ENCODE assay signal across 8 cellular contexts in the genomic region with DNA sequence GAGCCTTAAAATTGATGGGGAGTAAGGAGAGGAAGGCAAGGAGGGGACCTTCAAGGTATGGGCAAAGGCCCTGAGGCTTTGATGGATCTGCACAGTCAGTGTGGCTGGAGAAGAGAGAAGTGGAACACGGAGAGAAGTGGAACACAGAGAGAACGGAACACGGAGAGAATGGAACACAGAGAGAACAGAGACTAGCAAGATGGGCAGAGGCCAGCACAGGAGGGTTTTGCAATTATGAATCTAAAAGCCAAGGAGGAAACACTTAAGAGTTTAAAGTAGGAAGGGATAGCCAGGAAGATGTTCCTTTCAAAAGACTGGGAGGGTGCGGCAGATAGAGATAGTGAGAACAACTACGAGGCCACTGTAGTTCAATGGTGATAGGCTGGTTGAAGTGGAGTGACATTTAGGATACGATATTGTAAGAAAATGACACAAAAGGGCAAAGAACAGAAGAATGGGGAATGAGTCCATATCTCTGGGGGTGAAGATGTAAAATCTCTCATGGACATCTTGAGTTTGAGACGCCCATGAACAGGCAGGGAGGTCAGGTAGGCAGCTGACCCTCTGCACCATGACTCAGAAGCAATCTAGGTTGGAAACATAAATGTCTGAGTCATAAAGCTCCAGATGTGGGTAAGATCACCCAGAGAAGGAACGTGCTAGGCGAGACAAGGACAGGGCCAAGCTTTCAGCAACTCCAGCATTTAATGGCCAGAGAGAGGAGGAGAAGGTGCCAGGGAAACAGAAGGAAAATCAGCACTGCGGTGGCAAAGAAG. TPM values are rescaled to one million over a fixed set of nuclear protein-coding genes. Genes with fewer than 3 reads are reported as not detected.
DNase-seq lines count a peak whose midpoint lies in the region; ATAC-seq and TF ChIP-seq lines count a peak whose summit lies in the region.

No MANE protein-coding gene starts in this region.

- H3K27me3 Mint-ChIP-seq in natural killer cell (ENCODE audit: low read depth in 2 of 2): no peaks in the 10 kb centered on the region

- no peak overlapping the region for H3K4me3 Mint-ChIP-seq in natural killer cell

- no peak overlapping the region for H3K4me3 ChIP-seq in BLaER1
- H3K4me3 ChIP-seq in coronary artery: no peak overlapping the region

- no peak for ATAC-seq in natural killer cell
- no peak for ATAC-seq in HG02610 (IDR thresholded peaks at IDR 0.05; ENCODE audit: unreplicated experiment)
- ATAC-seq in HG03378 (IDR thresholded peaks at IDR 0.05; ENCODE audit: unreplicated experiment): no peak

- no peak for TF ChIP-seq CTCF in coronary artery (IDR thresholded peaks at IDR 0.05)
- no peak for TF ChIP-seq CTCF in natural killer cell (IDR thresholded peaks at IDR 0.05)

- H3K9me3 ChIP-seq in BLaER1: no peaks in the 10 kb centered on the region

- peak overlapping the region; percentile 11 to 95 for H3K27ac Mint-ChIP-seq in natural killer cell

- peaks cover 100% of the 10 kb centered on the region for H3K36me3 ChIP-seq in BLaER1

- H3K27ac ChIP-seq in BLaER1 (peak overlapping the region; percentile 9; the same call in 1 of the 2 replicates), coronary artery (peak overlapping the region; percentile 49 to 63)

- peaks cover 54 to 70% of the 10 kb centered on the region in 2 donors for H3K4me1 Mint-ChIP-seq in natural killer cell

- H3K36me3 Mint-ChIP-seq in natural killer cell: no peaks in the 10 kb centered on the region

- no peaks in the 10 kb centered on the region for H3K27me3 ChIP-seq in BLaER1

- H3K9ac ChIP-seq in BLaER1: no peak overlapping the region

- H3K4me2 ChIP-seq in BLaER1: no peak overlapping the region

- intact Hi-C loops in natural killer cell (cut with micrococcal nuclease): no loop called here

- no peaks in the 10 kb centered on the region for H3K9me3 Mint-ChIP-seq in natural killer cell

- H3K4me1 ChIP-seq in BLaER1: peaks cover 32% of the 10 kb centered on the region

- DNase-seq in LHCN-M2 (ENCODE audit: low read depth): peak; percentile 96
- no peak for DNase-seq in coronary artery (ENCODE audit: low spot score)
- no peak for DNase-seq in natural killer cell
- no peak for DNase-seq in retina
- no peak for DNase-seq in NCI-H187 (lab: John Stamatoyannopoulos, UW)

- H4K20me1 ChIP-seq in BLaER1: peaks cover 100% of the 10 kb centered on the region

RNA-seq across cellular contexts. Expression of a gene that starts 25.4 kb away (rescaled TPM):
- total RNA-seq in LHCN-M2 (2014; rRNA removed) (50.1 and 56.4 TPM in 2 replicates), natural killer cell (10 to 100 TPM; 57.6 to 72.6 (median 69.8) TPM)
- 15.4 TPM for polyA plus RNA-seq in LHCN-M2 (2012)
